In the genomic region with DNA sequence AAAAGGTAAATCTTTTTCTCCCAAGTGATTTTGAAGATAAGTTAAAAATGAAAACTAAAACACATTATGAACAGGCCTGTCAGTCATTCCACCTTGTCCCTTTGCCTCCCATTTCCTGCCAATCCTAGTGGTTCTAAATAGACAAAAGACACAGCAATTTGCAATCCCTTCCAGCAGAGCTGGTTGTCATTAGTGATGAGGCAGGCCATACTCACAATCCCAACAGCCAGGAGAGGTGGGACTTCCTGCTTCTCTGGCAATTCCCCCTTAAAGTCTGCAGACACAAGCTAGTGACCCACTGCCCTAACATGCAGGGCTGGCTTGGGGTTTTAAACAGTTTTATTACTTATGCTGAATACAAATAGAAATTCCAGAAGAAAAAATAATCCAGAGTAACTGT, we compare ENCODE assay signal across 17 cellular contexts. TPM values are rescaled to one million over a fixed set of nuclear protein-coding genes. Genes with fewer than 3 reads are reported as not detected.
DNase-seq lines count a peak whose midpoint lies in the region; ATAC-seq and TF ChIP-seq lines count a peak whose summit lies in the region.
"Had no signal": no experiment of that assay in that cellular context is flagged by ENCODE, and none has a peak within 500 bp of the region (broad histone marks: within the 10 kb centered on the region; RNA-seq: fewer than 3 reads in every experiment).

No MANE protein-coding gene starts in this region.

- H3K4me3 ChIP-seq in NT2/D1 (ENCODE audit: insufficient read length, low read depth) (no peak overlapping the region), mesendoderm (ENCODE audit: low read length) (no peak overlapping the region)
- H3K4me3 ChIP-seq: SJCRH30 had no signal

- no peaks in the 10 kb centered on the region for H3K23me2 ChIP-seq in H9 (ENCODE audit: insufficient read length, low read depth, low read length, poor library complexity, severe bottlenecking)

- no peak overlapping the region for H3K4ac ChIP-seq in H9 (ENCODE audit: low read depth, low read length)
- no peak overlapping the region for H3K4ac ChIP-seq in mesendoderm (ENCODE audit: low read depth, low read length)

- H4K8ac ChIP-seq in H9 (replicated peaks; ENCODE audit: insufficient read length, low read depth, low read length) (no peak overlapping the region), mesendoderm (ENCODE audit: low read depth, low read length) (no peak overlapping the region)

- H2BK5ac ChIP-seq in H9 (ENCODE audit: insufficient read length, low read length) = no peak overlapping the region
- no peak overlapping the region for H2BK5ac ChIP-seq in mesendoderm (ENCODE audit: low read length)

- no peak overlapping the region for H3T11ph ChIP-seq in H9 (ENCODE audit: low read length)

- no peak overlapping the region for H3K14ac ChIP-seq in H9 (ENCODE audit: insufficient read depth, low read length)

- H3K9ac ChIP-seq in H9 (ENCODE audit: extremely low read depth, insufficient read length, low read length) (no peak overlapping the region), NT2/D1 (ENCODE audit: insufficient read length, low read depth) (no peak overlapping the region), mesendoderm (ENCODE audit: low read length) (no peak overlapping the region)

- no peak overlapping the region for H2AFZ ChIP-seq in H9 (ENCODE audit: low read length)

- POLR2A ChIA-PET in CD4-positive, alpha-beta T cell (lab: Charles Lee) = no interaction called here

- no peak overlapping the region for H3K23ac ChIP-seq in H9 (ENCODE audit: insufficient read length, low read depth, low read length)
- H3K23ac ChIP-seq in mesendoderm (ENCODE audit: low read length) = no peak overlapping the region

- ATAC-seq in CD4-positive, alpha-beta T cell (ENCODE audit: poor library complexity) = no peak

- H2BK120ac ChIP-seq in H9 (ENCODE audit: low read depth, low read length, poor library complexity, severe bottlenecking) (no peak overlapping the region), mesendoderm (ENCODE audit: low read depth, low read length) (no peak overlapping the region)

- H3K18ac ChIP-seq in H9 (ENCODE audit: insufficient read length, low read depth, low read length) (no peak overlapping the region), mesendoderm (ENCODE audit: low read length) (no peak overlapping the region)

- CTCF ChIA-PET in CD4-positive, alpha-beta T cell (lab: Charles Lee) = no interaction called here

- H3K4me1 ChIP-seq in H9 (ENCODE audit: insufficient read depth, low read length) (no peaks in the 10 kb centered on the region), NT2/D1 (ENCODE audit: insufficient read depth, insufficient read length) (no peaks in the 10 kb centered on the region), mesendoderm (ENCODE audit: control insufficient read depth, low read depth, low read length) (no peaks in the 10 kb centered on the region)
- H3K4me1 ChIP-seq: SJCRH30 had no signal

- no peaks in the 10 kb centered on the region for H4K20me1 ChIP-seq in H9 (ENCODE audit: control insufficient read depth, insufficient read depth, insufficient read length)

- H4K91ac ChIP-seq in H9 (ENCODE audit: insufficient read length, low read depth, low read length) = no peak overlapping the region

- H3K27me3 Mint-ChIP-seq in H9 (ENCODE audit: low read depth) = no peaks in the 10 kb centered on the region
- H3K27me3 Mint-ChIP-seq in CD4-positive, alpha-beta T cell = no peaks in the 10 kb centered on the region

- H3K79me2 ChIP-seq in H9 (ENCODE audit: insufficient read depth, low read length) (no peaks in the 10 kb centered on the region), mesendoderm (ENCODE audit: control insufficient read depth, insufficient read depth, low read length) (no peaks in the 10 kb centered on the region)

- no peak overlapping the region for H3K27ac Mint-ChIP-seq in H9
- H3K27ac Mint-ChIP-seq in CD4-positive, alpha-beta T cell = no peak overlapping the region

- H3K27me3 ChIP-seq in H9 (ENCODE audit: insufficient read depth, low read length) (no peaks in the 10 kb centered on the region), NT2/D1 (ENCODE audit: insufficient read depth, insufficient read length) (no peaks in the 10 kb centered on the region), mesendoderm (ENCODE audit: insufficient read depth, low read length, poor library complexity) (no peaks in the 10 kb centered on the region)
- no peaks in the 10 kb centered on the region for H3K27me3 ChIP-seq in CD4-positive, alpha-beta T cell (ENCODE audit: control insufficient read depth, insufficient read depth, low read length)
- H3K27me3 ChIP-seq: SJCRH30 had no signal

- H3K4me3 Mint-ChIP-seq in H9 = no peak overlapping the region
- no peak overlapping the region for H3K4me3 Mint-ChIP-seq in CD4-positive, alpha-beta T cell

- H3K36me3 ChIP-seq in NT2/D1 (ENCODE audit: insufficient read depth, insufficient read length, low read length) (no peaks in the 10 kb centered on the region), mesendoderm (ENCODE audit: control insufficient read depth, insufficient read depth, low read length) (no peaks in the 10 kb centered on the region)
- H3K36me3 ChIP-seq: SJCRH30 had no signal

- H2AK5ac ChIP-seq in H9 (ENCODE audit: insufficient read length, low read length) (no peak overlapping the region), mesendoderm (ENCODE audit: low read length) (no peak overlapping the region)

- TF ChIP-seq CTCF in H9 (conservative IDR thresholded peaks at IDR 0.05) = no peak
- no peak for TF ChIP-seq CTCF in CD4-positive, alpha-beta T cell (IDR thresholded peaks at IDR 0.05)

- H3K9me3 Mint-ChIP-seq in H9 = no peaks in the 10 kb centered on the region
- H3K9me3 Mint-ChIP-seq in CD4-positive, alpha-beta T cell = no peaks in the 10 kb centered on the region

- H2BK15ac ChIP-seq in H9 (ENCODE audit: low read depth, low read length) (no peak overlapping the region), mesendoderm (replicated peaks; ENCODE audit: low read depth) (no peak overlapping the region)

- intact Hi-C loops in CD4-positive, alpha-beta T cell (cut with DNase I, micrococcal nuclease) = no loop called here
- intact Hi-C loops in posterior vena cava (cut with DNase I) = no loop called here

- H3K27ac ChIP-seq in H9 (ENCODE audit: insufficient read length, low read depth, low read length) (no peak overlapping the region), mesendoderm (ENCODE audit: low read depth, low read length) (no peak overlapping the region)
- H3K27ac ChIP-seq in CD4-positive, alpha-beta T cell (ENCODE audit: low read depth, low read length) = no peak overlapping the region
- H3K27ac ChIP-seq: C4-2B, RWPE1, SJCRH30 had no signal

- DNase-seq in NCI-H2081 (lab: John Stamatoyannopoulos, UW) (peak; percentile 52 to 86), NCI-H2081 treated with DMSO at 0.1 percent for 48 hours (lab: John Stamatoyannopoulos, UW) (no peak), H9 (peak; percentile 57), NT2/D1 (ENCODE audit: low read depth, low spot score) (peak; percentile 20), mesendoderm (peak; percentile 55), NOMO-1 treated with dmso at 0.1 percent for 144 hours (lab: John Stamatoyannopoulos, UW; ENCODE audit: unreplicated experiment) (no peak), posterior vena cava (ENCODE audit: low spot score) (no peak)
- DNase-seq in CD4-positive, alpha-beta T cell = no peak
- DNase-seq: DMS79, MM.1S, NCI-H1436, NCI-H2171, NCI-H446 treated with DMSO at 0.1 percent for 48 hours, SJCRH30 had no signal

- no peaks in the 10 kb centered on the region for H3K79me1 ChIP-seq in H9 (ENCODE audit: insufficient read depth, low read depth, low read length, poor library complexity, severe bottlenecking)
- H3K79me1 ChIP-seq in mesendoderm (ENCODE audit: low read length) = no peaks in the 10 kb centered on the region

- H3K9me3 ChIP-seq in H9 (ENCODE audit: control insufficient read depth, low read depth, low read length) (no peaks in the 10 kb centered on the region), NT2/D1 (ENCODE audit: insufficient read depth, low read length) (no peaks in the 10 kb centered on the region; the same call in 1 of the 2 replicates)
- no peaks in the 10 kb centered on the region for H3K9me3 ChIP-seq in CD4-positive, alpha-beta T cell (ENCODE audit: control insufficient read depth, low read length)
- H3K9me3 ChIP-seq: SJCRH30 had no signal

- H2BK20ac ChIP-seq in H9 (ENCODE audit: low read depth, low read length, poor library complexity, severe bottlenecking) = no peak overlapping the region

- H3K36me3 Mint-ChIP-seq in H9 (ENCODE audit: insufficient read depth in 1 of 3, low read depth in 3 of 3) = no peaks in the 10 kb centered on the region; a peak in 1 of 7 replicates
- H3K36me3 Mint-ChIP-seq in CD4-positive, alpha-beta T cell (ENCODE audit: low read depth) = peaks cover 15% of the 10 kb centered on the region

- no peak overlapping the region for H4K5ac ChIP-seq in H9 (ENCODE audit: insufficient read length, low read depth, low read length)
- H4K5ac ChIP-seq in mesendoderm (ENCODE audit: low read length) = no peak overlapping the region

- H3K4me2 ChIP-seq in H9 (ENCODE audit: insufficient read depth, insufficient read length, low read length) (no peak overlapping the region), mesendoderm (ENCODE audit: low read length) (no peak overlapping the region)

- H3K56ac ChIP-seq in H9 (ENCODE audit: insufficient read length, low read depth, low read length) = no peak overlapping the region
- no peak overlapping the region for H3K56ac ChIP-seq in mesendoderm (ENCODE audit: low read length)

- no peak overlapping the region for H2BK12ac ChIP-seq in H9 (ENCODE audit: insufficient read length, low read depth, low read length)

- peaks cover 6 to 10% of the 10 kb centered on the region in 2 experiments; a peak in 3 of 4 replicates for H3K4me1 Mint-ChIP-seq in H9
- H3K4me1 Mint-ChIP-seq in CD4-positive, alpha-beta T cell (ENCODE audit: low read depth) = no peaks in the 10 kb centered on the region

RNA-seq across cellular contexts. Expression of gene RBP1, which starts 38.4 kb away (rescaled TPM):
- total RNA-seq in H9 (2021) (39.1 and 42.6 TPM in 2 replicates), posterior vena cava (10 to 100 TPM; 17.3 to 24.7 TPM)
- polyA plus RNA-seq in mesendoderm (2013, experiment 1 of 2) = 62.3 TPM
- 63.4 TPM for polyA plus RNA-seq in mesendoderm (2013, experiment 2 of 2)
- not detected for total RNA-seq in CD4-positive, alpha-beta T cell
- total RNA-seq: OCI-LY7 had no signal

Comparison
In these comparisons a context has a peak if more than half of its experiments do, and no peak if none do; other contexts are left out.
1. DNase-seq: peak in NCI-H2081 (2 of 2), H9 (single experiment), NT2/D1 (single experiment) and mesendoderm (single experiment); none in NCI-H2081 treated with DMSO at 0.1 percent for 48 hours (single experiment), CD4-positive, alpha-beta T cell (0 of 10), NOMO-1 treated with dmso at 0.1 percent for 144 hours (single experiment) and posterior vena cava (single experiment).
2. RNA of gene RBP1, which starts 38.4 kb away (total RNA-seq): 39.1 to 42.6 TPM in H9 and 17.3 to 24.7 TPM in posterior vena cava; not detected in CD4-positive, alpha-beta T cell; every median in the first group is over 10 times any median in the second.